27 cellular contexts compared by ENCODE assay signal in genomic region chr5:130055572-130055971, GRCh38.
"Had no signal": no experiment of that assay in that cellular context is flagged by ENCODE, and none has a peak within 500 bp of the region (broad histone marks: within the 10 kb centered on the region; RNA-seq: fewer than 3 reads in every experiment).

No MANE protein-coding gene starts in this region.

- H3K27ac Mint-ChIP-seq: activated T-helper 1 cell treated with anti-CD3 and anti-CD28 coated beads, Interleukin-12 subunit alpha, Interleukin-12 subunit beta, Interleukin-2, Interleukin-4 antibody, amounts not matched to agents 30 ng/mL and 10 ng/mL and 1 ng/mL, durations not matched to agents 14 hours and 24 hours and 36 hours; dendritic cell treated with granulocyte-macrophage colony-stimulating factor and Interleukin-4, amounts not matched to agents 40 ng/mL and 50 ng/mL, for 4 days; mesothelial cell of epicardium; naive thymus-derived CD4-positive, alpha-beta T cell; stimulated activated naive B cell treated with anti-CD40 and anti-IgM and Interleukin-4, amounts not matched to agents 10 μg/mL and 1 μg/mL and 100 μg/mL, for 72 hours; T-helper 2 cell treated with Interferon-gamma antibody and Interleukin-4, amounts not matched to agents 5 μg/mL and 100 μg/mL, for 36 hours had no signal

- H3K9me3 ChIP-seq: breast epithelium, esophagus muscularis mucosa, psoas muscle, right atrium auricular region, suprapubic skin, transverse colon had no signal

- H3K4me1 ChIP-seq: breast epithelium, esophagus muscularis mucosa, parathyroid adenoma, psoas muscle, right atrium auricular region, stomach, suprapubic skin, transverse colon had no signal

- ATAC-seq: naive thymus-derived CD4-positive, alpha-beta T cell; psoas muscle; stimulated activated naive B cell treated with anti-CD40 and anti-IgM and Interleukin-4, amounts not matched to agents 10 μg/mL and 1 μg/mL and 100 μg/mL, for 72 hours had no signal

- H3K27ac ChIP-seq: breast epithelium, esophagus muscularis mucosa, parathyroid adenoma, psoas muscle, right atrium auricular region, stomach, suprapubic skin, transverse colon had no signal

- H3K4me3 Mint-ChIP-seq: activated T-helper 1 cell treated with anti-CD3 and anti-CD28 coated beads, Interleukin-12 subunit alpha, Interleukin-12 subunit beta, Interleukin-2, Interleukin-4 antibody, amounts not matched to agents 30 ng/mL and 10 ng/mL and 1 ng/mL, durations not matched to agents 14 hours and 24 hours and 36 hours; central memory CD8-positive, alpha-beta T cell; dendritic cell treated with granulocyte-macrophage colony-stimulating factor and Interleukin-4, amounts not matched to agents 40 ng/mL and 50 ng/mL, for 4 days; mesothelial cell of epicardium; naive thymus-derived CD4-positive, alpha-beta T cell; neural crest cell; stimulated activated naive B cell treated with anti-CD40 and anti-IgM and Interleukin-4, amounts not matched to agents 10 μg/mL and 1 μg/mL and 100 μg/mL, for 72 hours; T-helper 2 cell treated with Interferon-gamma antibody and Interleukin-4, amounts not matched to agents 5 μg/mL and 100 μg/mL, for 36 hours had no signal

- H3K36me3 Mint-ChIP-seq: mesothelial cell of epicardium; stimulated activated naive B cell treated with anti-CD40 and anti-IgM and Interleukin-4, amounts not matched to agents 10 μg/mL and 1 μg/mL and 100 μg/mL, for 72 hours had no signal

- DNase-seq: activated CD4-positive, alpha-beta T cell treated with anti-CD3 and anti-CD28 coated beads for 4 hours; activated CD4-positive, alpha-beta T cell treated with anti-CD3 and anti-CD28 coated beads, Interleukin-2, amount 50 U/mL, for 4 hours; activated CD4-positive, CD25-positive, alpha-beta regulatory T cell; activated effector memory CD4-positive, alpha-beta T cell treated with anti-CD3 and anti-CD28 coated beads, Interleukin-2, amount 50 U/mL, for 16 hours; activated naive CD4-positive, alpha-beta T cell treated with anti-CD3 and anti-CD28 coated beads, Interleukin-2, amount 50 U/mL, for 16 hours; amniotic stem cell; islet precursor cell; naive thymus-derived CD4-positive, alpha-beta T cell; nucleus accumbens; psoas muscle; stimulated activated CD4-positive, alpha-beta T cell treated with anti-CD3 and anti-CD28 coated beads, Interleukin-15, amount 100 ng/mL, for 24 hours; stimulated activated CD4-positive, alpha-beta T cell treated with anti-CD3 and anti-CD28 coated beads, Interleukin-2, amount 100 ng/mL, for 24 hours; stimulated activated naive B cell treated with anti-CD40 and anti-IgM and Interleukin-4, amounts not matched to agents 10 μg/mL and 1 μg/mL and 100 μg/mL, for 72 hours; stomach; T-helper 1 cell; transverse colon had no signal

- H3K9ac ChIP-seq: parathyroid adenoma had no signal

- H3K27me3 Mint-ChIP-seq: dendritic cell treated with granulocyte-macrophage colony-stimulating factor and Interleukin-4, amounts not matched to agents 40 ng/mL and 50 ng/mL, for 4 days; stimulated activated naive B cell treated with anti-CD40 and anti-IgM and Interleukin-4, amounts not matched to agents 10 μg/mL and 1 μg/mL and 100 μg/mL, for 72 hours had no signal

- H3K4me1 Mint-ChIP-seq: central memory CD8-positive, alpha-beta T cell; mesothelial cell of epicardium; naive thymus-derived CD4-positive, alpha-beta T cell; neural crest cell; stimulated activated naive B cell treated with anti-CD40 and anti-IgM and Interleukin-4, amounts not matched to agents 10 μg/mL and 1 μg/mL and 100 μg/mL, for 72 hours had no signal

- H2AFZ ChIP-seq: parathyroid adenoma had no signal

- H3K4me3 ChIP-seq: breast epithelium, esophagus muscularis mucosa, psoas muscle, right atrium auricular region, stomach, suprapubic skin, transverse colon had no signal

- H3K27me3 ChIP-seq: breast epithelium, esophagus muscularis mucosa, right atrium auricular region, stomach, suprapubic skin, transverse colon had no signal

- H3K36me3 ChIP-seq: breast epithelium, esophagus muscularis mucosa, right atrium auricular region, stomach, suprapubic skin, transverse colon had no signal

- H3K79me2 ChIP-seq: parathyroid adenoma had no signal

- H3K9me3 Mint-ChIP-seq: activated T-helper 1 cell treated with anti-CD3 and anti-CD28 coated beads, Interleukin-12 subunit alpha, Interleukin-12 subunit beta, Interleukin-2, Interleukin-4 antibody, amounts not matched to agents 30 ng/mL and 10 ng/mL and 1 ng/mL, durations not matched to agents 14 hours and 24 hours and 36 hours; T-helper 2 cell treated with Interferon-gamma antibody and Interleukin-4, amounts not matched to agents 5 μg/mL and 100 μg/mL, for 36 hours had no signal
